1 cellular context compared by ENCODE assay signal in the genomic region with DNA sequence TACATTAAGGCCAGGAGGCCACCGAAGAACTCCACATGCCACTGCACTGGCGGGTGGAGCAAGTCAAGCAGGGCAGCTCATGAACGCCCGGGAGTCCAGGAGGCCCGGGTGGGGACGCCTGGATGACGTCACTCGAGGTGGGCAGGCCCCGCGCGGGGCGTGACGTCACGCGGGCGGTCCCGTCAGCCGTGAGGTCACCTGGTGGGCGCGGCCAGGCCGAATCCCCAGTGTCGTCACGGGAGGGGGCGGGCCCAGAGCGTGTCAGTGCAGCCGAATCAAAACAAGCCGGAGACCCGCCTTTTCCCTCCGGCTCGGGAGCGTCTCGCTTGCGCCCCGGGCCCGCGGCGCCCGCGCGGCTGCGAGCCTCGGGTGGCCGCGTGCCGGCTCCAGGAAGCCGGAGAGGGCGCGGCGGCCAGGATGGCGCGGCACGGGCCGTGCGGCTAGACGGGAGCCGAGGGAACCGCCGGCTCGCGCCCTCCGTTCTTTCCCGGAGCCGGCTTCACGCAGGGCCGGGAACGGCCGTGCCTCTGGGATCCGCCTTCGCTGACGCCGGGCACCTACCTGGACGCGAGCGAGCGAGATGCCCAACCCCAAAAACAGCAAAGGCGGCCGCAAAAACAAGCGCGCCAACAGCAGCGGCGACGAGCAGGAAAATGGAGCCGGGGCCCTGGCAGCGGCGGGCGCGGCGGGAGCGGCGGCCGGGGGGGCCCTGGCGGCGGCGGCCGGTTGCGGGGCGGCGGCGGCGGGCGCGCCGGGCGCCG.
TF ChIP-seq lines count a peak whose summit lies in the region.

A gene with protein sequence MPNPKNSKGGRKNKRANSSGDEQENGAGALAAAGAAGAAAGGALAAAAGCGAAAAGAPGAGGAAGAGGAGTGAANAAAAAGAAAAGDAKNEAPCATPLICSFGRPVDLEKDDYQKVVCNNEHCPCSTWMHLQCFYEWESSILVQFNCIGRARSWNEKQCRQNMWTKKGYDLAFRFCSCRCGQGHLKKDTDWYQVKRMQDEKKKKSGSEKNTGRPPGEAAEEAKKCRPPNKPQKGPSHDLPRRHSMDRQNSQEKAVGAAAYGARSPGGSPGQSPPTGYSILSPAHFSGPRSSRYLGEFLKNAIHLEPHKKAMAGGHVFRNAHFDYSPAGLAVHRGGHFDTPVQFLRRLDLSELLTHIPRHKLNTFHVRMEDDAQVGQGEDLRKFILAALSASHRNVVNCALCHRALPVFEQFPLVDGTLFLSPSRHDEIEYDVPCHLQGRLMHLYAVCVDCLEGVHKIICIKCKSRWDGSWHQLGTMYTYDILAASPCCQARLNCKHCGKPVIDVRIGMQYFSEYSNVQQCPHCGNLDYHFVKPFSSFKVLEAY (plus strand): TSS at position 264 of the 761 bp plus-strand sequence. CDS start 317 bp downstream, at position 581.

TF ChIP-seq in HEK293, 187 proteins besides CTCF, POLR2A, EP300 and RAD21 (continued from another document and continues in another):
- TF ChIP-seq ZNF776 (tag by site-specific recombination; IDR thresholded peaks at IDR 0.05; ENCODE audit: borderline replicate concordance) (no peak), ZNF174 (tag by site-specific recombination; IDR thresholded peaks at IDR 0.05) (no peak), ZNF366 (tag by site-specific recombination; conservative IDR thresholded peaks at IDR 0.05) (no peak), ZNF302 (tag by site-specific recombination; IDR thresholded peaks at IDR 0.05; ENCODE audit: low read depth) (no peak), ZNF214 (tag by site-specific recombination; IDR thresholded peaks at IDR 0.05; ENCODE audit: borderline replicate concordance) (no peak), ZNF433 (tag by site-specific recombination; IDR thresholded peaks at IDR 0.05; ENCODE audit: low read depth) (no peak), TRIM28 (IDR thresholded peaks at IDR 0.05; ENCODE audit: borderline replicate concordance, low read length) (0 out of 2 replicates have a peak, but pooled peaks have one; percentile 44), ZNF558 (tag by site-specific recombination; IDR thresholded peaks at IDR 0.05) (no peak), ZNF423 (tag by site-specific recombination; IDR thresholded peaks at IDR 0.05) (no peak), ZEB2 (tag by site-specific recombination; IDR thresholded peaks at IDR 0.05) (peak; percentile 89), ZNF664 (tag by site-specific recombination; IDR thresholded peaks at IDR 0.05) (no peak), KLF16 (tag by site-specific recombination; IDR thresholded peaks at IDR 0.05) (peak; percentile 97), ZNF239 (tag by site-specific recombination; IDR thresholded peaks at IDR 0.05) (no peak), ZSCAN23 (tag by site-specific recombination; IDR thresholded peaks at IDR 0.05) (0 out of 2 replicates have a peak, but pooled peaks have one; percentile 53), ZNF626 (tag by site-specific recombination; IDR thresholded peaks at IDR 0.05) (no peak), GLI2 (tag by site-specific recombination; IDR thresholded peaks at IDR 0.05; ENCODE audit: borderline replicate concordance, low read depth) (no peak), ZNF335 (tag by site-specific recombination; conservative IDR thresholded peaks at IDR 0.05) (peak; percentile 24), ZNF529 (tag by site-specific recombination; IDR thresholded peaks at IDR 0.05; ENCODE audit: insufficient replicate concordance) (no peak), ZNF791 (tag by site-specific recombination; IDR thresholded peaks at IDR 0.05) (no peak), WT1 (tag by site-specific recombination; IDR thresholded peaks at IDR 0.05) (peak; percentile 61; the same call in 1 of the 2 replicates), ZNF184 (tag by site-specific recombination; IDR thresholded peaks at IDR 0.05) (peak; percentile 45; the same call in 1 of the 2 replicates), ZNF157 (tag by site-specific recombination; IDR thresholded peaks at IDR 0.05) (no peak), ZFP41 (tag by site-specific recombination; IDR thresholded peaks at IDR 0.05; ENCODE audit: borderline replicate concordance) (no peak), ZNF132 (tag by site-specific recombination; IDR thresholded peaks at IDR 0.05; ENCODE audit: borderline replicate concordance) (no peak), ZNF777 (tag by site-specific recombination; IDR thresholded peaks at IDR 0.05; ENCODE audit: borderline replicate concordance) (no peak), SALL2 (tag by site-specific recombination; IDR thresholded peaks at IDR 0.05; ENCODE audit: borderline replicate concordance) (no peak), KLF8 (tag by site-specific recombination; IDR thresholded peaks at IDR 0.05) (peak; percentile 96), TCF7L2 (IDR thresholded peaks at IDR 0.05; ENCODE audit: borderline replicate concordance, low read depth, low read length) (no peak), YY2 (tag by site-specific recombination; IDR thresholded peaks at IDR 0.05) (0 out of 2 replicates have a peak, but pooled peaks have one; percentile 21), ZNF426 (tag by site-specific recombination; IDR thresholded peaks at IDR 0.05) (no peak), ZFP3 (tag by site-specific recombination; IDR thresholded peaks at IDR 0.05; ENCODE audit: low read depth) (no peak), GLIS1 (tag by site-specific recombination; IDR thresholded peaks at IDR 0.05) (peak; percentile 84), ZBTB1 (tag by site-specific recombination; IDR thresholded peaks at IDR 0.05) (no peak), ZNF175 (tag by site-specific recombination; IDR thresholded peaks at IDR 0.05) (no peak), ZNF221 (tag by site-specific recombination; IDR thresholded peaks at IDR 0.05; ENCODE audit: borderline replicate concordance) (no peak), ZNF112 (tag by site-specific recombination; IDR thresholded peaks at IDR 0.05) (no peak)
- TF ChIP-seq, protein P1, sequence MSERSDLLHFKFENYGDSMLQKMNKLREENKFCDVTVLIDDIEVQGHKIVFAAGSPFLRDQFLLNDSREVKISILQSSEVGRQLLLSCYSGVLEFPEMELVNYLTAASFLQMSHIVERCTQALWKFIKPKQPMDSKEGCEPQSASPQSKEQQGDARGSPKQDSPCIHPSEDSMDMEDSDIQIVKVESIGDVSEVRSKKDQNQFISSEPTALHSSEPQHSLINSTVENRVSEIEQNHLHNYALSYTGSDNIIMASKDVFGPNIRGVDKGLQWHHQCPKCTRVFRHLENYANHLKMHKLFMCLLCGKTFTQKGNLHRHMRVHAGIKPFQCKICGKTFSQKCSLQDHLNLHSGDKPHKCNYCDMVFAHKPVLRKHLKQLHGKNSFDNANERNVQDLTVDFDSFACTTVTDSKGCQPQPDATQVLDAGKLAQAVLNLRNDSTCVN (tag by site-specific recombination; optimal IDR thresholded peaks at IDR 0.05), result peak; percentile 86
- TF ChIP-seq, protein P2, sequence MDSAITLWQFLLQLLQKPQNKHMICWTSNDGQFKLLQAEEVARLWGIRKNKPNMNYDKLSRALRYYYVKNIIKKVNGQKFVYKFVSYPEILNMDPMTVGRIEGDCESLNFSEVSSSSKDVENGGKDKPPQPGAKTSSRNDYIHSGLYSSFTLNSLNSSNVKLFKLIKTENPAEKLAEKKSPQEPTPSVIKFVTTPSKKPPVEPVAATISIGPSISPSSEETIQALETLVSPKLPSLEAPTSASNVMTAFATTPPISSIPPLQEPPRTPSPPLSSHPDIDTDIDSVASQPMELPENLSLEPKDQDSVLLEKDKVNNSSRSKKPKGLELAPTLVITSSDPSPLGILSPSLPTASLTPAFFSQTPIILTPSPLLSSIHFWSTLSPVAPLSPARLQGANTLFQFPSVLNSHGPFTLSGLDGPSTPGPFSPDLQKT (IDR thresholded peaks at IDR 0.05; ENCODE audit: borderline replicate concordance, low read depth, low read length), result no peak
- TF ChIP-seq, protein P3, sequence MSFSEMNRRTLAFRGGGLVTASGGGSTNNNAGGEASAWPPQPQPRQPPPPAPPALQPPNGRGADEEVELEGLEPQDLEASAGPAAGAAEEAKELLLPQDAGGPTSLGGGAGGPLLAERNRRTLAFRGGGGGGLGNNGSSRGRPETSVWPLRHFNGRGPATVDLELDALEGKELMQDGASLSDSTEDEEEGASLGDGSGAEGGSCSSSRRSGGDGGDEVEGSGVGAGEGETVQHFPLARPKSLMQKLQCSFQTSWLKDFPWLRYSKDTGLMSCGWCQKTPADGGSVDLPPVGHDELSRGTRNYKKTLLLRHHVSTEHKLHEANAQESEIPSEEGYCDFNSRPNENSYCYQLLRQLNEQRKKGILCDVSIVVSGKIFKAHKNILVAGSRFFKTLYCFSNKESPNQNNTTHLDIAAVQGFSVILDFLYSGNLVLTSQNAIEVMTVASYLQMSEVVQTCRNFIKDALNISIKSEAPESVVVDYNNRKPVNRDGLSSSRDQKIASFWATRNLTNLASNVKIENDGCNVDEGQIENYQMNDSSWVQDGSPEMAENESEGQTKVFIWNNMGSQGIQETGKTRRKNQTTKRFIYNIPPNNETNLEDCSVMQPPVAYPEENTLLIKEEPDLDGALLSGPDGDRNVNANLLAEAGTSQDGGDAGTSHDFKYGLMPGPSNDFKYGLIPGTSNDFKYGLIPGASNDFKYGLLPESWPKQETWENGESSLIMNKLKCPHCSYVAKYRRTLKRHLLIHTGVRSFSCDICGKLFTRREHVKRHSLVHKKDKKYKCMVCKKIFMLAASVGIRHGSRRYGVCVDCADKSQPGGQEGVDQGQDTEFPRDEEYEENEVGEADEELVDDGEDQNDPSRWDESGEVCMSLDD (tag by site-specific recombination; IDR thresholded peaks at IDR 0.05), result peak; percentile 98
- TF ChIP-seq, protein P4, sequence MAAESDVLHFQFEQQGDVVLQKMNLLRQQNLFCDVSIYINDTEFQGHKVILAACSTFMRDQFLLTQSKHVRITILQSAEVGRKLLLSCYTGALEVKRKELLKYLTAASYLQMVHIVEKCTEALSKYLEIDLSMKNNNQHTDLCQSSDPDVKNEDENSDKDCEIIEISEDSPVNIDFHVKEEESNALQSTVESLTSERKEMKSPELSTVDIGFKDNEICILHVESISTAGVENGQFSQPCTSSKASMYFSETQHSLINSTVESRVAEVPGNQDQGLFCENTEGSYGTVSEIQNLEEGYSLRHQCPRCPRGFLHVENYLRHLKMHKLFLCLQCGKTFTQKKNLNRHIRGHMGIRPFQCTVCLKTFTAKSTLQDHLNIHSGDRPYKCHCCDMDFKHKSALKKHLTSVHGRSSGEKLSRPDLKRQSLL (tag by site-specific recombination; IDR thresholded peaks at IDR 0.05), result no peak
- TF ChIP-seq, protein P5, sequence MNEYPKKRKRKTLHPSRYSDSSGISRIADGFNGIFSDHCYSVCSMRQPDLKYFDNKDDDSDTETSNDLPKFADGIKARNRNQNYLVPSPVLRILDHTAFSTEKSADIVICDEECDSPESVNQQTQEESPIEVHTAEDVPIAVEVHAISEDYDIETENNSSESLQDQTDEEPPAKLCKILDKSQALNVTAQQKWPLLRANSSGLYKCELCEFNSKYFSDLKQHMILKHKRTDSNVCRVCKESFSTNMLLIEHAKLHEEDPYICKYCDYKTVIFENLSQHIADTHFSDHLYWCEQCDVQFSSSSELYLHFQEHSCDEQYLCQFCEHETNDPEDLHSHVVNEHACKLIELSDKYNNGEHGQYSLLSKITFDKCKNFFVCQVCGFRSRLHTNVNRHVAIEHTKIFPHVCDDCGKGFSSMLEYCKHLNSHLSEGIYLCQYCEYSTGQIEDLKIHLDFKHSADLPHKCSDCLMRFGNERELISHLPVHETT (tag by site-specific recombination; IDR thresholded peaks at IDR 0.05), result peak; percentile 79; the same call in 1 of the 2 replicates
- TF ChIP-seq, protein P6, sequence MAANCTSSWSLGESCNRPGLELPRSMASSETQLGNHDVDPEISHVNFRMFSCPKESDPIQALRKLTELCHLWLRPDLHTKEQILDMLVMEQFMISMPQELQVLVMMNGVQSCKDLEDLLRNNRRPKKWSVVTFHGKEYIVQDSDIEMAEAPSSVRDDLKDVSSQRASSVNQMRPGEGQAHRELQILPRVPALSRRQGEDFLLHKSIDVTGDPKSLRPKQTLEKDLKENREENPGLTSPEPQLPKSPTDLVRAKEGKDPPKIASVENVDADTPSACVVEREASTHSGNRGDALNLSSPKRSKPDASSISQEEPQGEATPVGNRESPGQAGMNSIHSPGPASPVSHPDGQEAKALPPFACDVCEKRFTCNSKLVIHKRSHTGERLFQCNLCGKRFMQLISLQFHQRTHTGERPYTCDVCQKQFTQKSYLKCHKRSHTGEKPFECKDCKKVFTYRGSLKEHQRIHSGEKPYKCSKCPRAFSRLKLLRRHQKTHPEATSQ (tag by site-specific recombination; IDR thresholded peaks at IDR 0.05), result peak; percentile 78; the same call in 1 of the 2 replicates
- TF ChIP-seq, protein P7, sequence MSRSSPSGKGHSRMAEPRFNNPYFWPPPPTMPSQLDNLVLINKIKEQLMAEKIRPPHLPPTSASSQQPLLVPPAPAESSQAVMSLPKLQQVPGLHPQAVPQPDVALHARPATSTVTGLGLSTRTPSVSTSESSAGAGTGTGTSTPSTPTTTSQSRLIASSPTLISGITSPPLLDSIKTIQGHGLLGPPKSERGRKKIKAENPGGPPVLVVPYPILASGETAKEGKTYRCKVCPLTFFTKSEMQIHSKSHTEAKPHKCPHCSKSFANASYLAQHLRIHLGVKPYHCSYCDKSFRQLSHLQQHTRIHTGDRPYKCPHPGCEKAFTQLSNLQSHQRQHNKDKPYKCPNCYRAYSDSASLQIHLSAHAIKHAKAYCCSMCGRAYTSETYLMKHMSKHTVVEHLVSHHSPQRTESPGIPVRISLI (tag by site-specific recombination; IDR thresholded peaks at IDR 0.05), result no peak
- TF ChIP-seq, protein P8, sequence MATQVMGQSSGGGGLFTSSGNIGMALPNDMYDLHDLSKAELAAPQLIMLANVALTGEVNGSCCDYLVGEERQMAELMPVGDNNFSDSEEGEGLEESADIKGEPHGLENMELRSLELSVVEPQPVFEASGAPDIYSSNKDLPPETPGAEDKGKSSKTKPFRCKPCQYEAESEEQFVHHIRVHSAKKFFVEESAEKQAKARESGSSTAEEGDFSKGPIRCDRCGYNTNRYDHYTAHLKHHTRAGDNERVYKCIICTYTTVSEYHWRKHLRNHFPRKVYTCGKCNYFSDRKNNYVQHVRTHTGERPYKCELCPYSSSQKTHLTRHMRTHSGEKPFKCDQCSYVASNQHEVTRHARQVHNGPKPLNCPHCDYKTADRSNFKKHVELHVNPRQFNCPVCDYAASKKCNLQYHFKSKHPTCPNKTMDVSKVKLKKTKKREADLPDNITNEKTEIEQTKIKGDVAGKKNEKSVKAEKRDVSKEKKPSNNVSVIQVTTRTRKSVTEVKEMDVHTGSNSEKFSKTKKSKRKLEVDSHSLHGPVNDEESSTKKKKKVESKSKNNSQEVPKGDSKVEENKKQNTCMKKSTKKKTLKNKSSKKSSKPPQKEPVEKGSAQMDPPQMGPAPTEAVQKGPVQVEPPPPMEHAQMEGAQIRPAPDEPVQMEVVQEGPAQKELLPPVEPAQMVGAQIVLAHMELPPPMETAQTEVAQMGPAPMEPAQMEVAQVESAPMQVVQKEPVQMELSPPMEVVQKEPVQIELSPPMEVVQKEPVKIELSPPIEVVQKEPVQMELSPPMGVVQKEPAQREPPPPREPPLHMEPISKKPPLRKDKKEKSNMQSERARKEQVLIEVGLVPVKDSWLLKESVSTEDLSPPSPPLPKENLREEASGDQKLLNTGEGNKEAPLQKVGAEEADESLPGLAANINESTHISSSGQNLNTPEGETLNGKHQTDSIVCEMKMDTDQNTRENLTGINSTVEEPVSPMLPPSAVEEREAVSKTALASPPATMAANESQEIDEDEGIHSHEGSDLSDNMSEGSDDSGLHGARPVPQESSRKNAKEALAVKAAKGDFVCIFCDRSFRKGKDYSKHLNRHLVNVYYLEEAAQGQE (tag by site-specific recombination; IDR thresholded peaks at IDR 0.05), result no peak
